ENCODE assay signal across 28 cellular contexts in genomic region chr18:75660932-75661331, GRCh38.
"Had no signal": no experiment of that assay in that cellular context is flagged by ENCODE, and none has a peak within 500 bp of the region (broad histone marks: within the 10 kb centered on the region; RNA-seq: fewer than 3 reads in every experiment).

No MANE protein-coding gene starts in this region.

- H3K4me1 ChIP-seq: parathyroid adenoma, psoas muscle, right lobe of liver, sigmoid colon, suprapubic skin, testis, tibial artery, transverse colon, upper lobe of right lung, uterus had no signal

- H3K9me3 ChIP-seq: neutrophil, ovary, right lobe of liver, testis, uterus had no signal

- ATAC-seq: naive thymus-derived CD8-positive, alpha-beta T cell; natural killer cell treated with Interleukin-12 subunit alpha and Interleukin-12 subunit beta and Interleukin-15 and Interleukin-18, amount 100 ng/mL, for 72 hours; psoas muscle; right cardiac atrium; right lobe of liver; stimulated activated memory B cell treated with anti-CD40 and anti-IgM and Interleukin-4, amounts not matched to agents 10 μg/mL and 1 μg/mL and 100 μg/mL, for 72 hours; stimulated activated naive CD8-positive, alpha-beta T cell treated with anti-CD3 and anti-CD28 coated beads, Interleukin-15, amount 100 ng/mL, for 72 hours; stimulated activated naive CD8-positive, alpha-beta T cell treated with anti-CD3 and anti-CD28 coated beads, Interleukin-15, Interleukin-2, amounts not matched to agents 100 U/mL and 50 U/mL, for 24 hours; upper lobe of right lung had no signal

- H3K9ac ChIP-seq: parathyroid adenoma had no signal

- DNase-seq: naive thymus-derived CD8-positive, alpha-beta T cell; nephron progenitor cell; nucleus accumbens; ovary; posterior cingulate gyrus; psoas muscle; right cardiac atrium; right lobe of liver; sigmoid colon; small intestine; stimulated activated CD4-positive, alpha-beta T cell treated with anti-CD3 and anti-CD28 coated beads, Interleukin-1b, Interleukin-23, amount 100 ng/mL, for 48 hours; stimulated activated CD4-positive, alpha-beta T cell treated with anti-CD3 and anti-CD28 coated beads, Interleukin-4, amount 100 ng/mL, for 1 hour; stimulated activated CD4-positive, alpha-beta T cell treated with anti-CD3 and anti-CD28 coated beads, Interleukin-4, amount 100 ng/mL, for 4 hours; stimulated activated CD8-positive, alpha-beta memory T cell treated with anti-CD3 and anti-CD28 coated beads, Interleukin-4, amount 100 ng/mL, for 48 hours; stimulated activated naive CD4-positive, alpha-beta T cell; stimulated activated naive CD8-positive, alpha-beta T cell treated with anti-CD3 and anti-CD28 coated beads, Interleukin-15, amount 100 ng/mL, for 72 hours; stimulated activated naive CD8-positive, alpha-beta T cell treated with anti-CD3 and anti-CD28 coated beads, Interleukin-15, Interleukin-2, amounts not matched to agents 100 U/mL and 50 U/mL, for 24 hours; substantia nigra; testis; tibial artery; transverse colon; upper lobe of right lung; uterus had no signal

- H3K4me3 ChIP-seq: ovary, psoas muscle, right lobe of liver, sigmoid colon, suprapubic skin, testis, tibial artery, transverse colon, upper lobe of right lung, uterus had no signal

- H3K27ac ChIP-seq: neutrophil, ovary, parathyroid adenoma, psoas muscle, right lobe of liver, sigmoid colon, suprapubic skin, testis, tibial artery, transverse colon, upper lobe of right lung, uterus had no signal

- FAIRE-seq: small intestine had no signal

- H2AFZ ChIP-seq: parathyroid adenoma had no signal

- H3K36me3 ChIP-seq: neutrophil, ovary, right lobe of liver, sigmoid colon, suprapubic skin, tibial artery, transverse colon, upper lobe of right lung, uterus had no signal

- H3K79me2 ChIP-seq: parathyroid adenoma had no signal

- H3K27me3 ChIP-seq: neutrophil, ovary, right lobe of liver, sigmoid colon, suprapubic skin, testis, transverse colon, upper lobe of right lung, uterus had no signal
